Comparison of ENCODE assay signal across 38 cellular contexts in the genomic region with DNA sequence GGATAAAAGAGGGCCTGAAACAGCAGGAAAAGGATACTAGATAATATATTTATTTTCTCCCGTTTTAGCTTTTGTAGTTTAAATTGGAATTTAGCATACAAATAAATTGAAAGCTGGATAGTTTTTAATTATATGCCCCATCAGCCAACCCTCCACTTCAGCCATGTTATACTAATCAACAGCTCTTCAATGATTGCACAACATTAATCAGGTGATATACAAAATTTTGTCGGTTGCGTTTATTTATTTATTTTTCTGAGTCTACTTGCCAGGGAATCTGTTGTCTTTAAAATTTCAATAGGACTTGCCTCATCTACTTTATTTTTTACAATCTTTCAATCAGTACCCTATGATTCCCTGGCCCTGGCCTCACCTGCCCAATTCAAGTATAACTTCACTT. TPM values are rescaled to one million over a fixed set of nuclear protein-coding genes. Genes with fewer than 3 reads are reported as not detected.
"Had no signal": no experiment of that assay in that cellular context is flagged by ENCODE, and none has a peak within 500 bp of the region (broad histone marks: within the 10 kb centered on the region; RNA-seq: fewer than 3 reads in every experiment).

No MANE protein-coding gene starts in this region.

- H3K4me2 ChIP-seq: KMS-11 had no signal

- H3K27me3 ChIP-seq: MG63 had no signal

- H3K9me3 ChIP-seq: MG63 had no signal

- H3K27ac ChIP-seq: KMS-11 had no signal

- H3K9ac ChIP-seq: KMS-11 had no signal

- H3K36me3 ChIP-seq: MG63 had no signal

- H3K4me3 ChIP-seq: MG63 had no signal

- DNase-seq: Karpas-422, Kasumi-1, MG63, MM.1S, MV-4-11, NCI-H1048, NCI-H1092, NCI-H1092 treated with DMSO at 0.1 percent for 48 hours, NCI-H1105, NCI-H1105 treated with DMSO at 0.1 percent for 48 hours, NCI-H1417, NCI-H1417 treated with DMSO at 0.1 percent for 48 hours, NCI-H1436, NCI-H1436 treated with DMSO at 0.1 percent for 48 hours, NCI-H146, NCI-H1694, NCI-H1694 treated with DMSO at 0.1 percent for 48 hours, NCI-H187, NCI-H187 treated with DMSO at 0.1 percent for 48 hours, NCI-H2029, NCI-H2029 treated with DMSO at 0.1 percent for 48 hours, NCI-H2081, NCI-H2081 treated with DMSO at 0.1 percent for 48 hours, NCI-H2107, NCI-H2171, NCI-H2171 treated with DMSO at 0.1 percent for 48 hours, NCI-H2227 treated with DMSO at 0.1 percent for 48 hours, NCI-H226, NCI-H345, NCI-H446, NCI-H446 treated with DMSO at 0.1 percent for 48 hours, NCI-H510A, NCI-H510A treated with DMSO at 0.1 percent for 48 hours, NCI-H524 had no signal

RNA-seq across cellular contexts. Expression of a gene that starts 12.1 kb away (rescaled TPM):
- total RNA-seq: LHCN-M2, MCF 10A, NCI-H460 had no signal
